Comparison of ENCODE assay signal across 1 cellular context in genomic region chr4:143084566-143084965, GRCh38.
TF ChIP-seq lines count a peak whose summit lies in the region.

No MANE protein-coding gene starts in this region.

TF ChIP-seq in SK-N-SH treated with all-trans-retinoic acid at 6 μM for 48 hours, 23 proteins besides CTCF, POLR2A, EP300 and RAD21 (continued from another document):
- TF ChIP-seq PATZ1 (CRISPR knock-in tag; IDR thresholded peaks at IDR 0.05; ENCODE audit: borderline replicate concordance) (no peak), ZFP30 (CRISPR knock-in tag; IDR thresholded peaks at IDR 0.05) (no peak), ZNF565 (CRISPR knock-in tag; conservative IDR thresholded peaks at IDR 0.05; ENCODE audit: low read depth) (no peak)
